ENCODE assay signal across 24 cellular contexts in genomic region chr3:29976871-29977270, GRCh38.
"Had no signal": no experiment of that assay in that cellular context is flagged by ENCODE, and none has a peak within 500 bp of the region (broad histone marks: within the 10 kb centered on the region; RNA-seq: fewer than 3 reads in every experiment).

No MANE protein-coding gene starts in this region.

- H3K4me1 ChIP-seq: lower lobe of right lung, prostate gland, spleen, uterus had no signal

- H3K4me2 ChIP-seq: neural progenitor cell had no signal

- H3K4me3 ChIP-seq: lower lobe of right lung, neural progenitor cell, ovary, prostate gland, skin epidermis, spleen, tibial nerve, uterus had no signal

- H3K9me3 ChIP-seq: lower lobe of right lung, neutrophil, ovary, prostate gland had no signal

- DNase-seq: hippocampal formation; kidney glomerular epithelial cell; left cardiac atrium; lower lobe of right lung; mesendoderm; naive B cell; natural killer cell; nephron progenitor cell; ovary; retina; right cardiac atrium; spleen; stimulated activated CD4-positive, alpha-beta T cell treated with anti-CD3 and anti-CD28 coated beads, Interleukin-4, amount 100 ng/mL, for 4 hours; stimulated activated CD8-positive, alpha-beta memory T cell treated with anti-CD3 and anti-CD28 coated beads, Interleukin-4, amount 100 ng/mL, for 48 hours; stimulated activated naive CD4-positive, alpha-beta T cell treated with Interleukin-2 at 50 U/mL for 16 hours; stimulated activated naive CD8-positive, alpha-beta T cell treated with anti-CD3 and anti-CD28 coated beads, Interleukin-15, amount 100 ng/mL, for 72 hours; substantia nigra; uterus had no signal

- H2AFZ ChIP-seq: neural progenitor cell had no signal

- FAIRE-seq: keratinocyte had no signal

- H3K27ac ChIP-seq: lower lobe of right lung, neural progenitor cell, neutrophil, ovary, prostate gland, spleen, tibial nerve, uterus had no signal

- H3K36me3 ChIP-seq: lower lobe of right lung, neutrophil, ovary, prostate gland, spleen, uterus had no signal

- H3K27me3 ChIP-seq: neural progenitor cell, neutrophil, ovary, spleen, tibial nerve, uterus had no signal

- H3K9ac ChIP-seq: neural progenitor cell had no signal
